ENCODE assay signal across 8 cellular contexts in the genomic region with DNA sequence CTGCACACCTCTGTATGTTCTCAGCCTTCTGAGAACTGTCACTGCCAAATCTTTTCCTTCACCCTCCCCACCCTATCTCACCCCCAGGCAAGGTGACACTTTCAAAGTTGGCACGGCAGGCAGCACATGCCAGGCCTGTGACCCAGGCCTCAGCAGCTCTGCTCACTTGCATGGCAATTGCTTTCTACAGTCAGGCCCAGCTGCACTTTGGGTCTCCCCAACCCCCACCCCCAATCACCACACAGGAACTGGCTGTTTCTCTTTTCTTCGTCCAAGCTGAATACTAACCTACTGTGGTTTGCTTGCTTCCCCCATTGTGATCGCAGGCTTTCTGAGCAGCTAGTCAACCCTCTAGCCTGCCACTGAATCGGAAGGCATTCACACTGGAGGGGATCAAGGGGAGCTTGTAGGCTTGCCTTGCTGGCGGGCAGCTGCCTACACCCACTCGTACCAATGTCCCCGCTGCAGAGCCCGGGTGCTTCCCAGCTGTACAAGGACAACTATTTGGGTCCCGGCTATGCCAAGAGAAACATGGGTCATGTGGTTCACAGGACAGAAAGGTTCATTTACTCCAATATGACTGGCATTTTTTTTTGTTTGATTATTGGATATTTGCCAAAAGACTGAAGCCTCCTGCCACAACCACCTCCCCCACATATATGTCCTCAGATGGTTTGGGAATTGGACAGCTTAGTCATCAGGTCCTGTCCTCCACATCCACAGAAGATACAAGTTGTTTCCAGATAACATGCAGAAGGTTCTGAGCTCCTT. TPM values are rescaled to one million over a fixed set of nuclear protein-coding genes. Genes with fewer than 3 reads are reported as not detected.
DNase-seq lines count a peak whose midpoint lies in the region; ATAC-seq and TF ChIP-seq lines count a peak whose summit lies in the region.

No MANE protein-coding gene starts in this region.

- TF ChIP-seq POLR2A in lower leg skin (IDR thresholded peaks at IDR 0.05), result no peak

- peak overlapping the region; percentile 51 for H3K9ac ChIP-seq in DND-41 (ENCODE audit: low read depth, low read length)

- H3K4me1 Mint-ChIP-seq in IgD-negative memory B cell, result peaks cover 21 to 24% (median 23%) of the 10 kb centered on the region in 3 donors
- H3K4me1 Mint-ChIP-seq in stimulated activated naive CD8-positive, alpha-beta T cell treated with anti-CD3 and anti-CD28 coated beads, Interleukin-15, amount 100 ng/mL, for 72 hours, result peaks cover 19% of the 10 kb centered on the region

- peak overlapping the region; percentile 93 for H3K27ac ChIP-seq in DND-41 (ENCODE audit: low read length)

- peak overlapping the region in 1 of 2 experiments; percentile 31; a peak in 2 of 4 replicates for H3K4me3 ChIP-seq in DND-41 (ENCODE audit: low read depth in 1 of 2, low read length in 2 of 2)
- H3K4me3 ChIP-seq in lower leg skin (ENCODE audit: low read depth, poor library complexity, severe bottlenecking), result no peak overlapping the region

- H2AFZ ChIP-seq in DND-41 (ENCODE audit: low read depth, low read length), result peak overlapping the region; percentile 72

- H3K4me2 ChIP-seq in DND-41 (ENCODE audit: insufficient read depth, low read length), result peak overlapping the region; percentile 61

- 71 to 81% methylated on average over 7 to 9 of the region's 9 CpGs for WGBS in lower leg skin, 2 donors

- H3K36me3 Mint-ChIP-seq in IgD-negative memory B cell, result no peaks in the 10 kb centered on the region

- no peaks in the 10 kb centered on the region for H3K79me2 ChIP-seq in DND-41 (ENCODE audit: insufficient read depth, low read length)

- peaks cover 1% of the 10 kb centered on the region for H3K27me3 Mint-ChIP-seq in IgD-negative memory B cell
- H3K27me3 Mint-ChIP-seq in stimulated activated naive CD8-positive, alpha-beta T cell treated with anti-CD3 and anti-CD28 coated beads, Interleukin-15, amount 100 ng/mL, for 72 hours, result no peaks in the 10 kb centered on the region

- H3K36me3 ChIP-seq in DND-41 (ENCODE audit: insufficient read depth, low read length), result no peaks in the 10 kb centered on the region

- peaks cover 29% of the 10 kb centered on the region for H3K4me1 ChIP-seq in DND-41 (ENCODE audit: insufficient read depth, low read length)

- no peaks in the 10 kb centered on the region for H4K20me1 ChIP-seq in DND-41 (ENCODE audit: insufficient read depth, low read length)

- TF ChIP-seq CTCF in DND-41 (IDR thresholded peaks at IDR 0.05; ENCODE audit: borderline replicate concordance, extremely low read depth, low read length, poor library complexity, severe bottlenecking), result no peak
- TF ChIP-seq CTCF in lower leg skin (IDR thresholded peaks at IDR 0.05), result no peak

- CTCF ChIA-PET in HEK293T (lab: Yijun Ruan, JAX), result no interaction called here

- intact Hi-C loops in lower leg skin (cut with DNase I; ENCODE audit: low total_unique reads), result no loop called here

- ATAC-seq in DND-41 (ENCODE audit: insufficient read depth, low read depth), result peak; percentile 93
- peak; percentile 76 for ATAC-seq in GM19468 (IDR thresholded peaks at IDR 0.05; ENCODE audit: extremely low read depth, unreplicated experiment)
- ATAC-seq in stimulated activated naive CD8-positive, alpha-beta T cell treated with anti-CD3 and anti-CD28 coated beads, Interleukin-15, amount 100 ng/mL, for 72 hours, result peak; percentile 60

- no peaks in the 10 kb centered on the region for H3K9me3 ChIP-seq in DND-41 (ENCODE audit: insufficient read depth, low read length, severe bottlenecking)

- H3K4me3 Mint-ChIP-seq in IgD-negative memory B cell, result peak overlapping the region in 2 of 4 donors; percentile 10 to 68
- no peak overlapping the region for H3K4me3 Mint-ChIP-seq in stimulated activated naive CD8-positive, alpha-beta T cell treated with anti-CD3 and anti-CD28 coated beads, Interleukin-15, amount 100 ng/mL, for 72 hours

- DNase-seq in DND-41, result peak; percentile 88
- peak; percentile 22 for DNase-seq in dermis microvascular lymphatic vessel endothelial cell (ENCODE audit: low read depth in 2 of 2)
- DNase-seq in stimulated activated naive CD8-positive, alpha-beta T cell treated with anti-CD3 and anti-CD28 coated beads, Interleukin-15, amount 100 ng/mL, for 72 hours, result peak; percentile 2 to 8
- DNase-seq in HEK293T (ENCODE audit: extremely low spot score), result no peak
- no peak for DNase-seq in NCI-H187 (lab: John Stamatoyannopoulos, UW)
- DNase-seq in lower leg skin (ENCODE audit: low spot score in 2 of 2), result no peak

- H3K27ac Mint-ChIP-seq in IgD-negative memory B cell, result peak overlapping the region; percentile 25 to 81 (median 28)
- H3K27ac Mint-ChIP-seq in stimulated activated naive CD8-positive, alpha-beta T cell treated with anti-CD3 and anti-CD28 coated beads, Interleukin-15, amount 100 ng/mL, for 72 hours, result peak overlapping the region in 1 of 2 donors; percentile 11

- POLR2A ChIA-PET in HEK293T (lab: Yijun Ruan, JAX), result interaction anchor here (2.2 kb wide), 1 partner anchor 41 kb away, joined by 6 read pairs; the partner anchor contains the start of gene SLC25A5

- H3K9me3 Mint-ChIP-seq in IgD-negative memory B cell, result peaks cover 0 to under 1% (median 0%) of the 10 kb centered on the region in 3 donors
- no peaks in the 10 kb centered on the region for H3K9me3 Mint-ChIP-seq in stimulated activated naive CD8-positive, alpha-beta T cell treated with anti-CD3 and anti-CD28 coated beads, Interleukin-15, amount 100 ng/mL, for 72 hours

- no peaks in the 10 kb centered on the region for H3K27me3 ChIP-seq in DND-41 (ENCODE audit: insufficient read depth, low read length, poor library complexity)

TF ChIP-seq in HEK293T, 16 proteins besides CTCF, POLR2A, EP300 and RAD21:
- TF ChIP-seq HDGF (IDR thresholded peaks at IDR 0.05; ENCODE audit: borderline replicate concordance) (no peak), BHLHE40 (IDR thresholded peaks at IDR 0.05; ENCODE audit: borderline replicate concordance) (no peak), ELF4 (IDR thresholded peaks at IDR 0.05) (no peak), NFRKB (IDR thresholded peaks at IDR 0.05) (no peak), FOXA1 (IDR thresholded peaks at IDR 0.05) (no peak), ARNT (IDR thresholded peaks at IDR 0.05) (no peak), FOXK2 (IDR thresholded peaks at IDR 0.05) (no peak), SUZ12 (IDR thresholded peaks at IDR 0.05) (no peak), SP1 (IDR thresholded peaks at IDR 0.05) (no peak), FOXM1 (IDR thresholded peaks at IDR 0.05; ENCODE audit: borderline replicate concordance) (no peak), PKNOX1 (IDR thresholded peaks at IDR 0.05) (no peak), LEF1 (IDR thresholded peaks at IDR 0.05; ENCODE audit: borderline replicate concordance) (no peak), ZNF384 (IDR thresholded peaks at IDR 0.05) (no peak), L3MBTL2 (conservative IDR thresholded peaks at IDR 0.05) (no peak), CTBP1 (IDR thresholded peaks at IDR 0.05; ENCODE audit: borderline replicate concordance) (no peak), TARDBP (IDR thresholded peaks at IDR 0.05) (no peak)

RNA-seq across cellular contexts. Expression of gene SLC25A43, which starts 28.1 kb away (rescaled TPM):
- polyA plus RNA-seq in IgD-negative memory B cell, result 12.5 TPM
- total RNA-seq in dermis microvascular lymphatic vessel endothelial cell, result 12.3 and 14.4 TPM in 2 replicates
- total RNA-seq in lower leg skin, result 10 to 100 TPM; 28.1 to 44.5 (median 35.9) TPM

RNA-seq across cellular contexts. Expression of gene SLC25A5, which starts 41.0 kb away (rescaled TPM):
- 298 TPM for polyA plus RNA-seq in IgD-negative memory B cell
- total RNA-seq in dermis microvascular lymphatic vessel endothelial cell (255 and 256 TPM in 2 replicates), lower leg skin (100 to 1,000 TPM; 226 to 449 (median 361) TPM)

Comparison
In these comparisons a context has a peak if more than half of its experiments do, and no peak if none do; other contexts are left out.
1. DNase-seq: peak in DND-41 (single experiment), dermis microvascular lymphatic vessel endothelial cell (2 of 2) and stimulated activated naive CD8-positive, alpha-beta T cell treated with anti-CD3 and anti-CD28 coated beads, Interleukin-15, amount 100 ng/mL, for 72 hours (2 of 2); none in HEK293T (single experiment), NCI-H187 (0 of 2) and lower leg skin (0 of 2).
2. Peak in every context shown above with its lines, with median percentiles within 50 percentile points of each other: ATAC-seq.